In genomic region chr11:1838077-1838425, GRCh38 we compare ENCODE assay signal across 11 cellular contexts. TPM values are rescaled to one million over a fixed set of nuclear protein-coding genes. Genes with fewer than 3 reads are reported as not detected.
DNase-seq lines count a peak whose midpoint lies in the region; ATAC-seq and TF ChIP-seq lines count a peak whose summit lies in the region.
"Had no signal": no experiment of that assay in that cellular context is flagged by ENCODE, and none has a peak within 500 bp of the region (broad histone marks: within the 10 kb centered on the region; RNA-seq: fewer than 3 reads in every experiment).

No MANE protein-coding gene starts in this region.

- no peaks in the 10 kb centered on the region for H3K9me3 Mint-ChIP-seq in activated T-helper 17 cell treated with anti-CD3 and anti-CD28 coated beads, Interleukin-2, amount 50 U/mL, for 72 hours

- H3K4me1 ChIP-seq in psoas muscle (peaks cover 11% of the 10 kb centered on the region), esophagus muscularis mucosa (peaks cover 7 to 24% (median 11%) of the 10 kb centered on the region in 4 donors)

- peak overlapping the region; percentile 93 for H3K27ac ChIP-seq in psoas muscle
- H3K27ac ChIP-seq in esophagus muscularis mucosa (replicated peaks in 1 of 4) = no peak overlapping the region

- H3K4me3 Mint-ChIP-seq in activated T-helper 17 cell treated with anti-CD3 and anti-CD28 coated beads, Interleukin-2, amount 50 U/mL, for 72 hours = no peak overlapping the region

- ATAC-seq in GM18502 (IDR thresholded peaks at IDR 0.05; ENCODE audit: poor library complexity, unreplicated experiment) (peak; percentile 14), HG02852 (IDR thresholded peaks at IDR 0.05; ENCODE audit: unreplicated experiment) (peak; percentile 7), psoas muscle (no peak)
- peak; percentile 38 for ATAC-seq in activated T-helper 17 cell treated with anti-CD3 and anti-CD28 coated beads, Interleukin-2, amount 50 U/mL, for 72 hours (replicated peaks)
- ATAC-seq: esophagus mucosa had no signal

- no peaks in the 10 kb centered on the region for H3K36me3 Mint-ChIP-seq in activated T-helper 17 cell treated with anti-CD3 and anti-CD28 coated beads, Interleukin-2, amount 50 U/mL, for 72 hours (ENCODE audit: low read depth)

- no peak for TF ChIP-seq POLR2A in esophagus muscularis mucosa (IDR thresholded peaks at IDR 0.05; ENCODE audit: low read depth)

- no peak overlapping the region for H3K27ac Mint-ChIP-seq in activated T-helper 17 cell treated with anti-CD3 and anti-CD28 coated beads, Interleukin-2, amount 50 U/mL, for 72 hours

- no peak for DNase-seq in psoas muscle
- no peak for DNase-seq in esophagus muscularis mucosa (ENCODE audit: extremely low spot score)
- no peak for DNase-seq in SIG-M5 treated with dmso at 0.1 percent for 504 hours (lab: John Stamatoyannopoulos, UW; ENCODE audit: unreplicated experiment)
- no peak for DNase-seq in NCI-H187 treated with DMSO at 0.1 percent for 48 hours (lab: John Stamatoyannopoulos, UW)
- DNase-seq: cerebellar nuclear complex, NCI-H1694 had no signal

- H3K27me3 Mint-ChIP-seq in activated T-helper 17 cell treated with anti-CD3 and anti-CD28 coated beads, Interleukin-2, amount 50 U/mL, for 72 hours = peaks cover 3% of the 10 kb centered on the region

- H3K27me3 ChIP-seq in psoas muscle (ENCODE audit: insufficient read depth in 3 of 3, low read length in 2 of 3) = no peaks in the 10 kb centered on the region
- H3K27me3 ChIP-seq in esophagus muscularis mucosa = peaks cover 0 to 11% (median 0%) of the 10 kb centered on the region in 4 donors

- H3K4me3 ChIP-seq in psoas muscle (peak overlapping the region; percentile 28), esophagus muscularis mucosa (no peak overlapping the region)

- WGBS in psoas muscle, 3 donors = 32 to 43% (median 38%) methylated on average over 10 to 17 of the region's 17 CpGs
- WGBS in esophagus muscularis mucosa = 100% methylated on average over 1 of the region's 17 CpGs

- intact Hi-C loops in psoas muscle (cut with DNase I) = loop anchor here (1.0 to 10.0 kb wide), 4 partner anchors 44 to 314 kb away; no protein-coding TSS in a partner anchor
- intact Hi-C loops in esophagus muscularis mucosa (cut with DNase I) = loop anchor here (5.0 kb wide), 1 partner anchor 314 kb away; no protein-coding TSS in a partner anchor

- H3K36me3 ChIP-seq in psoas muscle (ENCODE audit: insufficient read depth in 1 of 2, low read depth in 1 of 2) (peaks cover 0 to 7% of the 10 kb centered on the region in 2 donors), esophagus muscularis mucosa (no peaks in the 10 kb centered on the region)

- H3K4me1 Mint-ChIP-seq in activated T-helper 17 cell treated with anti-CD3 and anti-CD28 coated beads, Interleukin-2, amount 50 U/mL, for 72 hours = no peaks in the 10 kb centered on the region

- TF ChIP-seq EP300 in esophagus muscularis mucosa (IDR thresholded peaks at IDR 0.05) = no peak

- no peaks in the 10 kb centered on the region for H3K9me3 ChIP-seq in psoas muscle
- H3K9me3 ChIP-seq in esophagus muscularis mucosa = no peaks in the 10 kb centered on the region

- TF ChIP-seq CTCF in psoas muscle (IDR thresholded peaks at IDR 0.05) (no peak), esophagus muscularis mucosa (IDR thresholded peaks at IDR 0.05) (no peak)

RNA-seq across cellular contexts. Expression of gene TNNI2, which starts 0.7 kb away (rescaled TPM):
- not detected for total RNA-seq in activated T-helper 17 cell treated with anti-CD3 and anti-CD28 coated beads, Interleukin-2, amount 50 U/mL, for 72 hours
- total RNA-seq in psoas muscle = 1,000 to 10,000 TPM in 3 of 4 donors, 100 to 1,000 TPM in 1; 985 to 3,047 (median 2,750) TPM
- polyA plus RNA-seq in psoas muscle = 1,000 to 10,000 TPM; 1,614 to 6,537 (median 3,259) TPM
- total RNA-seq in esophagus muscularis mucosa = 1 to 10 TPM in 1 of 4 donors, not detected in 3; 4.2 TPM
- total RNA-seq: temporal lobe had no signal

RNA-seq across cellular contexts. Expression of gene SYT8, which starts 3.3 kb away (rescaled TPM):
- total RNA-seq in activated T-helper 17 cell treated with anti-CD3 and anti-CD28 coated beads, Interleukin-2, amount 50 U/mL, for 72 hours = not detected
- total RNA-seq in psoas muscle (under 1 TPM in 1 of 4 donors, not detected in 3; 0.28 TPM), esophagus muscularis mucosa (not detected)
- under 1 TPM in 2 of 3 donors, not detected in 1; 0.04 to 0.06 TPM for polyA plus RNA-seq in psoas muscle
- total RNA-seq: temporal lobe had no signal

RNA-seq across cellular contexts. Expression of gene LSP1, which starts 14.8 kb away (rescaled TPM):
- total RNA-seq in activated T-helper 17 cell treated with anti-CD3 and anti-CD28 coated beads, Interleukin-2, amount 50 U/mL, for 72 hours = 100 to 1,000 TPM; 328 to 423 TPM
- total RNA-seq in psoas muscle (10 to 100 TPM; 14.4 to 27.1 (median 19.1) TPM), esophagus muscularis mucosa (10 to 100 TPM; 10.3 to 36.5 (median 35.4) TPM)
- 10 to 100 TPM in 1 of 3 donors, 1 to 10 TPM in 2; 7.5 to 11.5 (median 9.4) TPM for polyA plus RNA-seq in psoas muscle

RNA-seq across cellular contexts. Expression of gene PRR33, which starts 53.6 kb away (rescaled TPM):
- total RNA-seq in activated T-helper 17 cell treated with anti-CD3 and anti-CD28 coated beads, Interleukin-2, amount 50 U/mL, for 72 hours = under 1 TPM in 1 of 2 donors, not detected in 1; 0.11 TPM
- 1 to 10 TPM; 1.6 to 8.9 (median 2.4) TPM for total RNA-seq in psoas muscle
- polyA plus RNA-seq in psoas muscle = under 1 TPM; 0.16 to 1.00 (median 0.61) TPM
- total RNA-seq in esophagus muscularis mucosa = not detected
- total RNA-seq: esophagus mucosa, temporal lobe had no signal

Comparison
In these comparisons a context has a peak if more than half of its experiments do, and no peak if none do; other contexts are left out.
1. ATAC-seq: peak in GM18502 (single experiment), HG02852 (single experiment) and activated T-helper 17 cell treated with anti-CD3 and anti-CD28 coated beads, Interleukin-2, amount 50 U/mL, for 72 hours (single experiment); none in psoas muscle (0 of 4).
2. RNA of gene TNNI2, which starts 0.7 kb away (total RNA-seq): 985 to 3,047 TPM in psoas muscle; 4.2 TPM in esophagus muscularis mucosa and not detected in activated T-helper 17 cell treated with anti-CD3 and anti-CD28 coated beads, Interleukin-2, amount 50 U/mL, for 72 hours; every median in the first group is over 100 times any median in the second.
3. RNA of gene LSP1, which starts 14.8 kb away (total RNA-seq): 328 to 423 TPM in activated T-helper 17 cell treated with anti-CD3 and anti-CD28 coated beads, Interleukin-2, amount 50 U/mL, for 72 hours; 10.3 to 36.5 TPM in esophagus muscularis mucosa and 14.4 to 27.1 TPM in psoas muscle; every median in the first group is over 4 times any median in the second.